In the genomic region with DNA sequence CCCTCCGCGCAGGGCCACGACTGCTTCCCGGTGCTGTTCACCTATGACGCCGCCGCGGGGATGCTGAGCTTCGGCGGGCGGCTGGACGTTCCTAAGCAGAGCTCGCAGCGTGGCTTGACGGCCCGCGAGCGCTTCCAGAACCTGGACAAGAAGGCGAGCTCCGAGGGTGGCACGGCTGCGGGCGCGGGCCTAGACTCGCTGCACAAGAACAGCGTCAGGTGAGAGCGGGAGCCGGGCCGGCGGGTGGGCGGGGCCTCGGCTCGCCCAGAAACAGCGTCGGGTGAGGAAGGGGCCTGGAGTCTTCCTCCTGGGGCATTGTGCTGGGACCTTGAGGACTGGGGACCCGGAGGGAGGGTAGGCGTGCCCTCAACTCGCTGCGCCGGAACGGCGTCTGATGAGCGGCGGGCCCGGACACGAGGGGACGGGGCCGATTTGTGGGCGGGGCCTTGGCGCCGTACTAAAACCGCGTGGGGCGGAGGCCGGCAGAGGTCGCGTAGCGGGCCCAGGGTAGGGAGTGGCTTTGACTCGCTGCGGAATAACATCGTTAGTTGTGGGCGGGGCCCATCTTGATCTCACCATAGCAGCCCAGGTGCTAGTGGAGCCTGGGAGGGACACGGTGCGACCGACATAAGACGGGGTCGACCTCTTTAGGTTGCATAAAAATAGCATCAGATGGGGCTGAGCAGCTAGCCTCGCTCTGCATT, we compare ENCODE assay signal across 1 cellular context.
TF ChIP-seq lines count a peak whose summit lies in the region.

No MANE protein-coding gene starts in this region.

TF ChIP-seq in GM12878, 131 proteins besides CTCF, POLR2A, EP300 and RAD21:
- TF ChIP-seq POLR2AphosphoS5 (IDR thresholded peaks at IDR 0.05; ENCODE audit: low read length) (0 out of 2 replicates have a peak, but pooled peaks have one; percentile 65), BACH1 (IDR thresholded peaks at IDR 0.05; ENCODE audit: borderline replicate concordance) (0 out of 2 replicates have a peak, but pooled peaks have one; percentile 37), FOXK2 (IDR thresholded peaks at IDR 0.05) (no peak), POLR2AphosphoS2 (IDR thresholded peaks at IDR 0.05; ENCODE audit: low read depth, low read length) (0 out of 2 replicates have a peak, but pooled peaks have one; percentile 19), RUNX3 (IDR thresholded peaks at IDR 0.05; ENCODE audit: low read length) (0 out of 2 replicates have a peak, but pooled peaks have one; percentile 7)
- TF ChIP-seq, protein P1, sequence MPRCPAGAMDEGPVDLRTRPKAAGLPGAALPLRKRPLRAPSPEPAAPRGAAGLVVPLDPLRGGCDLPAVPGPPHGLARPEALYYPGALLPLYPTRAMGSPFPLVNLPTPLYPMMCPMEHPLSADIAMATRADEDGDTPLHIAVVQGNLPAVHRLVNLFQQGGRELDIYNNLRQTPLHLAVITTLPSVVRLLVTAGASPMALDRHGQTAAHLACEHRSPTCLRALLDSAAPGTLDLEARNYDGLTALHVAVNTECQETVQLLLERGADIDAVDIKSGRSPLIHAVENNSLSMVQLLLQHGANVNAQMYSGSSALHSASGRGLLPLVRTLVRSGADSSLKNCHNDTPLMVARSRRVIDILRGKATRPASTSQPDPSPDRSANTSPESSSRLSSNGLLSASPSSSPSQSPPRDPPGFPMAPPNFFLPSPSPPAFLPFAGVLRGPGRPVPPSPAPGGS (IDR thresholded peaks at IDR 0.05; ENCODE audit: borderline replicate concordance, insufficient read depth, low read depth, low read length, poor library complexity, severe bottlenecking), result peak; percentile 14
